Comparison of ENCODE assay signal across 8 cellular contexts in genomic region chr5:181243020-181243520, GRCh38. TPM values are rescaled to one million over a fixed set of nuclear protein-coding genes. Genes with fewer than 3 reads are reported as not detected.
DNase-seq lines count a peak whose midpoint lies in the region; ATAC-seq and TF ChIP-seq lines count a peak whose summit lies in the region.

No MANE protein-coding gene starts in this region.

- POLR2A ChIA-PET in AG04450 (lab: Yijun Ruan, JAX) = interaction anchor here (0.6 to 2.3 kb wide), 3 partner anchors 14 to 412 kb away, joined by 3 to 24 read pairs (median 3); partner anchors contain the start of gene TRIM41

- TF ChIP-seq CTCF in AG04450 (IDR thresholded peaks at IDR 0.05; ENCODE audit: low read depth, low read length) (no peak), LNCaP clone FGC (IDR thresholded peaks at IDR 0.05; ENCODE audit: control insufficient read depth, extremely low read depth, insufficient read depth) (no peak), choroid plexus epithelial cell (conservative IDR thresholded peaks at IDR 0.05; ENCODE audit: low read depth, low read length) (no peak)

- no peak for ATAC-seq in HG02885 (IDR thresholded peaks at IDR 0.05; ENCODE audit: poor library complexity, unreplicated experiment)
- no peak for ATAC-seq in left lobe of liver

- H3K36me3 ChIP-seq in muscle layer of duodenum (ENCODE audit: control insufficient read depth in 1 of 2, insufficient read depth in 2 of 2, low read length in 2 of 2) = peaks cover 27 to 46% of the 10 kb centered on the region in 2 donors

- no peak for DNase-seq in AG04450 (ENCODE audit: low read depth, low spot score)
- no peak for DNase-seq in LNCaP clone FGC (ENCODE audit: low read depth)
- peak; percentile 27 for DNase-seq in choroid plexus epithelial cell (ENCODE audit: low read depth)
- DNase-seq in NOMO-1 (lab: John Stamatoyannopoulos, UW; ENCODE audit: unreplicated experiment in 2 of 2) = no peak
- DNase-seq in NCI-H2196 treated with DMSO at 0.1 percent for 48 hours (lab: John Stamatoyannopoulos, UW; ENCODE audit: unreplicated experiment) = no peak
- DNase-seq in left lobe of liver (ENCODE audit: low spot score) = no peak

- peaks cover 23 to 32% of the 10 kb centered on the region in 2 donors for H3K4me1 ChIP-seq in muscle layer of duodenum (ENCODE audit: control insufficient read depth in 1 of 2, insufficient read depth in 2 of 2, low read length in 2 of 2)

- H3K9me3 ChIP-seq in AG04450 (ENCODE audit: control insufficient read depth, insufficient read depth, low read length) (no peaks in the 10 kb centered on the region; the same call in 1 of the 2 replicates), muscle layer of duodenum (ENCODE audit: control insufficient read depth in 1 of 2, low read length in 2 of 2) (no peaks in the 10 kb centered on the region)

- H3K4me3 ChIP-seq in AG04450 (ENCODE audit: low read depth, low read length) = peak overlapping the region; percentile 98
- H3K4me3 ChIP-seq in LNCaP clone FGC (ENCODE audit: low read depth, low read length) = peak overlapping the region; percentile 96
- H3K4me3 ChIP-seq in choroid plexus epithelial cell (ENCODE audit: low read depth, low read length) = peak overlapping the region; percentile 98
- peak overlapping the region; percentile 86 to 94 for H3K4me3 ChIP-seq in muscle layer of duodenum (ENCODE audit: low read depth in 1 of 2, low read length in 2 of 2)

- CTCF ChIA-PET in AG04450 (lab: Charles Lee) = no interaction called here

- H3K27me3 ChIP-seq in AG04450 (ENCODE audit: control insufficient read depth, insufficient read depth, low read length) (no peaks in the 10 kb centered on the region), muscle layer of duodenum (ENCODE audit: low read depth, low read length) (no peaks in the 10 kb centered on the region)

- H3K27ac ChIP-seq in AG04450 (ENCODE audit: low read depth, low read length) = peak overlapping the region; percentile 94
- peak overlapping the region; percentile 99 for H3K27ac ChIP-seq in muscle layer of duodenum (ENCODE audit: low read length)

RNA-seq across cellular contexts. Expression of gene RACK1, which starts 0.6 kb away (rescaled TPM):
- polyA plus RNA-seq in AG04450 (2011; rRNA removed) = 4,422 and 6,028 TPM in 2 replicates
- polyA minus RNA-seq in AG04450 (2011; rRNA and poly(A)+ RNA removed) = 6,011 and 8,408 TPM in 2 replicates
- 510 TPM for total RNA-seq in left lobe of liver

RNA-seq across cellular contexts. Expression of gene TRIM52, which starts 17.9 kb away (rescaled TPM):
- polyA plus RNA-seq in AG04450 (2011; rRNA removed) = 6.2 and 8.7 TPM in 2 replicates
- 9.6 and 10.3 TPM in 2 replicates for polyA minus RNA-seq in AG04450 (2011; rRNA and poly(A)+ RNA removed)
- total RNA-seq in left lobe of liver = 6.0 TPM

RNA-seq across cellular contexts. Expression of gene TRIM41, which starts 20.0 kb away (rescaled TPM):
- 11.5 and 12.3 TPM in 2 replicates for polyA plus RNA-seq in AG04450 (2011; rRNA removed)
- polyA minus RNA-seq in AG04450 (2011; rRNA and poly(A)+ RNA removed) = 10.3 and 10.5 TPM in 2 replicates
- 23.0 TPM for total RNA-seq in left lobe of liver

RNA-seq across cellular contexts. Expression of gene TRIM7, which starts 38.1 kb away (rescaled TPM):
- polyA plus RNA-seq in AG04450 (2011; rRNA removed) = 0.66 and 1.1 TPM in 2 replicates
- 0.17 and 0.18 TPM in 2 replicates for polyA minus RNA-seq in AG04450 (2011; rRNA and poly(A)+ RNA removed)
- 0.23 TPM for total RNA-seq in left lobe of liver
